ENCODE assay signal across 3 cellular contexts in the genomic region with DNA sequence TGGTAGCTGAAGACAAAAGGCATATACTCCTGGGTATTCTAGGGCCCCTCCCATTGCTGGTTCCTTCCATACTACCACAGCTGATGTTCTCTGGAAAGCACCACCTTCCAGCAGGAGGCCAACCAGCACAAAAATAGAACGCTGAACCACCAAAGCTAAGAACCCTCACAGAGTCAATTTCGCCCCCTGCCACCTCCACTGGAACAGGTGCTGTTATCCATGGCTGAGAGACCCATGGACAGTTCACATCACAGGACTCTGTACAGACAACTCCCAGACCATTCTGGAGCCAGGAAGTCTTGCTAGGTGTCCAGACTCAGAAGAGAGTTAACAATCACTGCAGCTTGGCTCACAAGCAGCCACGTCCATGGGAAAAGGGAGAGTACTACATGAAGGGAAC.
"Had no signal": no experiment of that assay in that cellular context is flagged by ENCODE, and none has a peak within 500 bp of the region (broad histone marks: within the 10 kb centered on the region; RNA-seq: fewer than 3 reads in every experiment).

No MANE protein-coding gene starts in this region.

- ATAC-seq: GM12878 had no signal

- DNase-seq: GDM1, GF-D8 had no signal

- H3K4me3 ChIP-seq: GM12878 had no signal
